Comparison of ENCODE assay signal across 10 cellular contexts in genomic region chr11:130160460-130161090, GRCh38. TPM values are rescaled to one million over a fixed set of nuclear protein-coding genes. Genes with fewer than 3 reads are reported as not detected.
DNase-seq lines count a peak whose midpoint lies in the region; FAIRE-seq and TF ChIP-seq lines count a peak whose summit lies in the region.
"Had no signal": no experiment of that assay in that cellular context is flagged by ENCODE, and none has a peak within 500 bp of the region (broad histone marks: within the 10 kb centered on the region; RNA-seq: fewer than 3 reads in every experiment).

No MANE protein-coding gene starts in this region.

- H3K27ac ChIP-seq in iPS-18a (ENCODE audit: low read length) (no peak overlapping the region), stomach (peak overlapping the region; percentile 89 to 97 (median 90))

- H3K36me3 ChIP-seq in iPS-18a (ENCODE audit: control insufficient read depth, low read depth, low read length) (no peaks in the 10 kb centered on the region), stomach (no peaks in the 10 kb centered on the region)

- no peak for FAIRE-seq in D721Med (lab: Jason Lieb, UNC)

- TF ChIP-seq EP300 in stomach (IDR thresholded peaks at IDR 0.05): no peak

- 20 to 36% (median 26%) methylated on average over 18 of the region's 18 CpGs for WGBS in stomach, 5 donors

- peak overlapping the region; percentile 16 for H3K9ac ChIP-seq in iPS-18a (ENCODE audit: low read length)

- H3K27me3 Mint-ChIP-seq in activated CD4-positive, alpha-beta T cell treated with anti-CD3 and anti-CD28 coated beads, Interleukin-2, amount 10 ng/mL, durations not matched to agents 24 days and 14 days: peaks cover 52% of the 10 kb centered on the region

- H3K27me3 ChIP-seq in iPS-18a (ENCODE audit: control insufficient read depth, insufficient read depth, low read length): peaks cover 47% of the 10 kb centered on the region
- peaks cover 0 to 46% (median 0%) of the 10 kb centered on the region in 3 donors for H3K27me3 ChIP-seq in stomach

- H3K9me3 ChIP-seq in iPS-18a (ENCODE audit: control insufficient read depth, low read depth, low read length): no peaks in the 10 kb centered on the region
- no peaks in the 10 kb centered on the region for H3K9me3 ChIP-seq in stomach

- peaks cover 2% of the 10 kb centered on the region for H3K36me3 Mint-ChIP-seq in activated CD4-positive, alpha-beta T cell treated with anti-CD3 and anti-CD28 coated beads, Interleukin-2, amount 10 ng/mL, durations not matched to agents 24 days and 14 days (ENCODE audit: low read depth)
- H3K36me3 Mint-ChIP-seq: CD4-positive, CD25-positive, alpha-beta regulatory T cell had no signal

- peak overlapping the region; percentile 61 for H3K4me3 Mint-ChIP-seq in activated CD4-positive, alpha-beta T cell treated with anti-CD3 and anti-CD28 coated beads, Interleukin-2, amount 10 ng/mL, durations not matched to agents 24 days and 14 days

- H3K4me1 ChIP-seq in iPS-18a (ENCODE audit: control insufficient read depth, low read depth, low read length) (peaks cover 10% of the 10 kb centered on the region), stomach (peaks cover 32 to 65% (median 52%) of the 10 kb centered on the region in 4 donors)

- H3K4me3 ChIP-seq in iPS-18a (ENCODE audit: low read length) (peak overlapping the region; percentile 65), stomach (peak overlapping the region; percentile 53 to 70 (median 58))

- DNase-seq in activated CD4-positive, alpha-beta T cell treated with anti-CD3 and anti-CD28 coated beads, Interleukin-2, amount 10 ng/mL, durations not matched to agents 24 days and 14 days: no peak
- no peak for DNase-seq in activated CD4-positive, alpha-beta T cell treated with anti-CD3 and anti-CD28 coated beads, Interleukin-2, amount 50 U/mL, for 48 hours
- DNase-seq in SKM-1 treated with dmso at 0.1 percent for 144 hours (lab: John Stamatoyannopoulos, UW; ENCODE audit: unreplicated experiment) (peak; percentile 25), stomach (no peak), D721Med (ENCODE audit: insufficient read length, low spot score) (no peak), amygdala (lab: John Stamatoyannopoulos, UW) (no peak), SW 1271 (lab: John Stamatoyannopoulos, UW) (no peak)
- DNase-seq: CD4-positive, CD25-positive, alpha-beta regulatory T cell; NCI-H2029 had no signal

- intact Hi-C loops in activated CD4-positive, alpha-beta T cell treated with anti-CD3 and anti-CD28 coated beads, Interleukin-2, amount 10 ng/mL, durations not matched to agents 24 days and 14 days (cut with micrococcal nuclease): no loop called here
- intact Hi-C loops in stomach (cut with DNase I; ENCODE audit: low total_unique reads): no loop called here

- H3K4me1 Mint-ChIP-seq in activated CD4-positive, alpha-beta T cell treated with anti-CD3 and anti-CD28 coated beads, Interleukin-2, amount 10 ng/mL, durations not matched to agents 24 days and 14 days: peaks cover 2% of the 10 kb centered on the region

- TF ChIP-seq POLR2A in stomach (IDR thresholded peaks at IDR 0.05): no peak

- H3K27ac Mint-ChIP-seq in activated CD4-positive, alpha-beta T cell treated with anti-CD3 and anti-CD28 coated beads, Interleukin-2, amount 10 ng/mL, durations not matched to agents 24 days and 14 days: no peak overlapping the region
- H3K27ac Mint-ChIP-seq: CD4-positive, CD25-positive, alpha-beta regulatory T cell had no signal

- TF ChIP-seq CTCF in stomach (IDR thresholded peaks at IDR 0.05): no peak
- no peak for TF ChIP-seq CTCF in D721Med (IDR thresholded peaks at IDR 0.05; ENCODE audit: insufficient read depth, missing control alignments)

- no peaks in the 10 kb centered on the region for H3K9me3 Mint-ChIP-seq in activated CD4-positive, alpha-beta T cell treated with anti-CD3 and anti-CD28 coated beads, Interleukin-2, amount 10 ng/mL, durations not matched to agents 24 days and 14 days

RNA-seq across cellular contexts. Expression of gene ST14, which starts 1.0 kb away (rescaled TPM):
- total RNA-seq in activated CD4-positive, alpha-beta T cell treated with anti-CD3 and anti-CD28 coated beads, Interleukin-2, amount 10 ng/mL, durations not matched to agents 24 days and 14 days: 0.14 TPM in 1 of 2 replicates, not detected in the other
- total RNA-seq in stomach: 100 to 1,000 TPM in 2 of 5 donors, 10 to 100 TPM in 3; 43.9 to 380 (median 62.5) TPM
- 10 to 100 TPM; 12.4 to 48.6 (median 48.3) TPM for polyA plus RNA-seq in stomach
- total RNA-seq: CD4-positive, CD25-positive, alpha-beta regulatory T cell had no signal

Comparison
In these comparisons a context has a peak if more than half of its experiments do, and no peak if none do; other contexts are left out.
1. RNA of gene ST14, which starts 1.0 kb away (total RNA-seq): 43.9 to 380 TPM in stomach; 0.14 TPM in activated CD4-positive, alpha-beta T cell treated with anti-CD3 and anti-CD28 coated beads, Interleukin-2, amount 10 ng/mL, durations not matched to agents 24 days and 14 days; every median in the first group is over 10 times any median in the second.